ENCODE assay signal across 22 cellular contexts in genomic region chr1:71427066-71427465, GRCh38.
A peak's percentile ranks its signal among the peaks of the same experiment; 100 is the strongest.
DNase-seq lines count a peak whose midpoint lies in the region; ATAC-seq, FAIRE-seq and TF ChIP-seq lines count a peak whose summit lies in the region.
"Had no signal": no experiment of that assay in that cellular context is flagged by ENCODE, and none has a peak within 500 bp of the region (broad histone marks: within the 10 kb centered on the region; RNA-seq: fewer than 3 reads in every experiment).

No MANE protein-coding gene starts in this region.

- no peaks in the 10 kb centered on the region for H3K23me2 ChIP-seq in H1 (ENCODE audit: low read depth, low read length)

- no peak overlapping the region for H2AK5ac ChIP-seq in H1 (ENCODE audit: low read depth, low read length)
- no peak overlapping the region for H2AK5ac ChIP-seq in trophoblast cell (ENCODE audit: low read length)

- H3K4me2 ChIP-seq in DND-41 (ENCODE audit: insufficient read depth, low read length) = no peak overlapping the region
- no peak overlapping the region for H3K4me2 ChIP-seq in H1 (ENCODE audit: insufficient read depth in 1 of 2, low read depth in 2 of 2, low read length in 2 of 2)
- H3K4me2 ChIP-seq in trophoblast cell (ENCODE audit: low read length) = no peak overlapping the region

- no peak for ATAC-seq in DND-41 (ENCODE audit: insufficient read depth, low read depth)
- ATAC-seq in Right ventricle myocardium inferior = no peak
- ATAC-seq: HepG2 had no signal

- H2AFZ ChIP-seq in DND-41 (ENCODE audit: low read depth, low read length) (peak overlapping the region; percentile 47; the same call in 1 of the 2 replicates), H1 (ENCODE audit: low read length) (peak overlapping the region; percentile 57; the same call in 1 of the 2 replicates), trophoblast cell (ENCODE audit: insufficient read depth, low read length, poor library complexity) (no peak overlapping the region)

- no peak overlapping the region for H4K91ac ChIP-seq in H1 (replicated peaks; ENCODE audit: insufficient read length, low read length)
- no peak overlapping the region for H4K91ac ChIP-seq in trophoblast cell (ENCODE audit: low read depth, low read length)

- H3K27me3 ChIP-seq in DND-41 (ENCODE audit: insufficient read depth, low read length, poor library complexity) = no peaks in the 10 kb centered on the region
- H3K27me3 ChIP-seq in H1 (replicated peaks in 1 of 4; ENCODE audit: control insufficient read depth in 3 of 4, extremely low read depth in 1 of 4, insufficient read depth in 3 of 4, low read length in 3 of 4) = no peaks in the 10 kb centered on the region
- H3K27me3 ChIP-seq in trophoblast cell (ENCODE audit: insufficient read depth, low read length) = no peaks in the 10 kb centered on the region
- H3K27me3 ChIP-seq: BE2C had no signal

- H3K18ac ChIP-seq in H1 (ENCODE audit: extremely low read depth, low read length) (no peak overlapping the region), trophoblast cell (ENCODE audit: low read length) (no peak overlapping the region)

- TF ChIP-seq RAD21 in H1 (IDR thresholded peaks at IDR 0.05 in 1 of 2, conservative IDR thresholded peaks at IDR 0.05 in 1 of 2; ENCODE audit: low read depth in 2 of 2, low read length in 2 of 2) = no peak

- no peaks in the 10 kb centered on the region for H3K36me3 ChIP-seq in DND-41 (ENCODE audit: insufficient read depth, low read length)
- H3K36me3 ChIP-seq in H1 (ENCODE audit: control insufficient read depth in 2 of 4, insufficient read depth in 4 of 4, low read length in 3 of 4) = no peaks in the 10 kb centered on the region
- no peaks in the 10 kb centered on the region for H3K36me3 ChIP-seq in trophoblast cell (ENCODE audit: control insufficient read depth in 1 of 2, insufficient read depth in 2 of 2, low read length in 2 of 2)
- H3K36me3 ChIP-seq: BE2C, HAP-1 had no signal

- POLR2A ChIA-PET in H1 (lab: Charles Lee; ENCODE audit: partially characterized antibody) = no interaction called here

- H2BK120ac ChIP-seq in H1 (replicated peaks; ENCODE audit: low read depth, low read length) (no peak overlapping the region), trophoblast cell (ENCODE audit: insufficient read depth, low read length, poor library complexity) (no peak overlapping the region)

- no peak overlapping the region for H2BK20ac ChIP-seq in H1 (ENCODE audit: low read length)

- no peak for TF ChIP-seq POLR2A in H1 (IDR thresholded peaks at IDR 0.05; ENCODE audit: control extremely low read depth in 1 of 2, low read depth in 2 of 2, low read length in 2 of 2)

- no peak overlapping the region for H3K4ac ChIP-seq in H1 (replicated peaks; ENCODE audit: insufficient read length, low read depth, low read length)
- no peak overlapping the region for H3K4ac ChIP-seq in trophoblast cell (ENCODE audit: low read depth, low read length)

- H4K8ac ChIP-seq in H1 (ENCODE audit: extremely low read depth, insufficient read depth, low read length) (no peak overlapping the region), trophoblast cell (ENCODE audit: low read depth, low read length) (no peak overlapping the region)

- H4K20me1 ChIP-seq in DND-41 (ENCODE audit: insufficient read depth, low read length) (no peaks in the 10 kb centered on the region), H1 (replicated peaks in 1 of 2; ENCODE audit: control insufficient read depth in 1 of 2, insufficient read depth in 2 of 2, low read length in 2 of 2) (no peaks in the 10 kb centered on the region)

- CTCF ChIA-PET in H1 (lab: Charles Lee; ENCODE audit: partially characterized antibody) = interaction anchor here (0.9 kb wide), 1 partner anchor 16 kb away, joined by 3 read pairs; no protein-coding TSS in a partner anchor

- DNase-seq in DND-41 (no peak), NCI-H146 treated with DMSO at 0.1 percent for 48 hours (lab: John Stamatoyannopoulos, UW; ENCODE audit: unreplicated experiment) (peak; percentile 79), NCI-H748 (lab: John Stamatoyannopoulos, UW; ENCODE audit: unreplicated experiment) (peak; percentile 67), H1 (ENCODE audit: low read depth in 1 of 2, low spot score in 2 of 2) (no peak), trophoblast cell (no peak), Right ventricle myocardium inferior (ENCODE audit: missing footprints) (no peak), SW480 (ENCODE audit: low spot score) (no peak)
- DNase-seq: 8988T; ACHN; BE2C; CD8-positive, alpha-beta memory T cell; DMS 273 treated with DMSO at 0.1 percent for 48 hours; DMS79; HFFc6; Karpas-422; NCI-H1092; NCI-H1417 treated with DMSO at 0.1 percent for 48 hours; NCI-H187 treated with DMSO at 0.1 percent for 48 hours; RPMI8226; SHP77 had no signal

- no peak overlapping the region for H3K4me3 ChIP-seq in DND-41 (ENCODE audit: low read depth in 1 of 2, low read length in 2 of 2)
- no peak overlapping the region for H3K4me3 ChIP-seq in H1 (ENCODE audit: extremely low read depth in 1 of 4, insufficient read depth in 2 of 4, low read depth in 3 of 4, low read length in 4 of 4)
- H3K4me3 ChIP-seq in trophoblast cell (ENCODE audit: low read depth, low read length) = no peak overlapping the region
- H3K4me3 ChIP-seq: HAP-1 had no signal

- FAIRE-seq in H1 (lab: Jason Lieb, UNC) = no peak
- FAIRE-seq: HepG2 had no signal

- H4K5ac ChIP-seq in H1 (ENCODE audit: insufficient read length, low read depth, low read length) = no peak overlapping the region

- no peak overlapping the region for H3K27ac ChIP-seq in DND-41 (ENCODE audit: low read length)
- H3K27ac ChIP-seq in H1 (ENCODE audit: low read depth, low read length) = no peak overlapping the region
- H3K27ac ChIP-seq in trophoblast cell (ENCODE audit: low read depth, low read length) = no peak overlapping the region

- no peak overlapping the region for H4K12ac ChIP-seq in trophoblast cell (ENCODE audit: low read depth, low read length)

- H3K4me1 ChIP-seq in DND-41 (ENCODE audit: insufficient read depth, low read length) = no peaks in the 10 kb centered on the region
- peaks cover 0 to 3% (median under 1%) of the 10 kb centered on the region in 4 experiments; a peak in 3 of 7 replicates for H3K4me1 ChIP-seq in H1 (replicated peaks in 1 of 4; ENCODE audit: control insufficient read depth in 3 of 4, insufficient read depth in 4 of 4, low read length in 3 of 4)
- H3K4me1 ChIP-seq in trophoblast cell (ENCODE audit: control insufficient read depth in 1 of 2, insufficient read depth in 2 of 2, low read length in 2 of 2) = no peaks in the 10 kb centered on the region
- H3K4me1 ChIP-seq: BE2C had no signal

- no peak overlapping the region for H2BK12ac ChIP-seq in H1 (ENCODE audit: low read depth, low read length)
- no peak overlapping the region for H2BK12ac ChIP-seq in trophoblast cell (ENCODE audit: low read length)

- H3K9me3 ChIP-seq in DND-41 (ENCODE audit: insufficient read depth, low read length, severe bottlenecking) = no peaks in the 10 kb centered on the region
- H3K9me3 ChIP-seq in H1 (ENCODE audit: insufficient read depth in 2 of 2, low read depth in 1 of 2, low read length in 1 of 2) = no peaks in the 10 kb centered on the region
- H3K9me3 ChIP-seq in trophoblast cell (ENCODE audit: insufficient read depth, low read depth, low read length) = no peaks in the 10 kb centered on the region
- H3K9me3 ChIP-seq: BE2C, HAP-1 had no signal

- H2BK5ac ChIP-seq in H1 (ENCODE audit: low read depth, low read length) (no peak overlapping the region), trophoblast cell (ENCODE audit: low read depth, low read length, poor library complexity) (no peak overlapping the region)

- no peak overlapping the region for H3K14ac ChIP-seq in H1 (ENCODE audit: insufficient read length)
- no peak overlapping the region for H3K14ac ChIP-seq in trophoblast cell (ENCODE audit: low read length)

- no peak overlapping the region for H3K56ac ChIP-seq in H1 (replicated peaks; ENCODE audit: insufficient read length, low read depth, low read length)

- no peaks in the 10 kb centered on the region for H3K79me1 ChIP-seq in H1 (ENCODE audit: low read depth, low read length)
- no peaks in the 10 kb centered on the region for H3K79me1 ChIP-seq in trophoblast cell (ENCODE audit: low read length)

- H3K9ac ChIP-seq in DND-41 (ENCODE audit: low read depth, low read length) = no peak overlapping the region
- H3K9ac ChIP-seq in H1 (replicated peaks in 1 of 4; ENCODE audit: extremely low read depth in 1 of 4, low read depth in 3 of 4, low read length in 3 of 4) = no peak overlapping the region
- no peak overlapping the region for H3K9ac ChIP-seq in trophoblast cell (ENCODE audit: low read length)

- intact Hi-C loops in Right ventricle myocardium inferior (cut with DNase I) = no loop called here

- TF ChIP-seq EP300 in H1 (IDR thresholded peaks at IDR 0.05; ENCODE audit: borderline replicate concordance in 1 of 2, low read depth in 2 of 2, low read length in 2 of 2) = no peak

- 94% methylated on average over 3 of the region's 3 CpGs; no CpG with 5 or more reads in 1 of the 2 experiments for WGBS in H1 (ENCODE audit: extremely low coverage in 1 of 2, insufficient coverage in 1 of 2, insufficient read length in 1 of 2, insufficient replicate concordance in 2 of 2, low coverage in 1 of 2, low lambda C conversion rate in 2 of 2, missing lambda C conversion rate in 1 of 2), 2 experiments
- WGBS in trophoblast cell (ENCODE audit: extremely low coverage, insufficient coverage, insufficient read length) = no CpG with 5 or more reads among the region's 3 CpGs

- no peak for TF ChIP-seq CTCF in DND-41 (IDR thresholded peaks at IDR 0.05; ENCODE audit: borderline replicate concordance, extremely low read depth, low read length, poor library complexity, severe bottlenecking)
- TF ChIP-seq CTCF in H1 (IDR thresholded peaks at IDR 0.05; ENCODE audit: control extremely low read depth in 1 of 3, insufficient read depth in 1 of 3, low read depth in 1 of 3, low read length in 3 of 3) = no peak

- no peak overlapping the region for H2BK15ac ChIP-seq in H1 (ENCODE audit: low read length)

- H3K79me2 ChIP-seq in DND-41 (ENCODE audit: insufficient read depth, low read length) (no peaks in the 10 kb centered on the region), H1 (ENCODE audit: control insufficient read depth in 1 of 2, insufficient read depth in 2 of 2, low read length in 2 of 2) (no peaks in the 10 kb centered on the region), trophoblast cell (ENCODE audit: control insufficient read depth, insufficient read depth, low read length, poor library complexity) (no peaks in the 10 kb centered on the region)

- H3K23ac ChIP-seq in H1 (ENCODE audit: insufficient read length) = no peak overlapping the region
- H3K23ac ChIP-seq in trophoblast cell (ENCODE audit: low read length) = no peak overlapping the region

TF ChIP-seq in H1, 55 proteins besides CTCF, POLR2A, EP300 and RAD21:
- TF ChIP-seq CREB1 (IDR thresholded peaks at IDR 0.05) (no peak), CBX5 (IDR thresholded peaks at IDR 0.05; ENCODE audit: low read depth, low read length) (no peak)

Comparison
In these comparisons a context has a peak if more than half of its experiments do, and no peak if none do; other contexts are left out.
1. DNase-seq: peak in NCI-H146 treated with DMSO at 0.1 percent for 48 hours (single experiment) and NCI-H748 (single experiment); none in DND-41 (single experiment), H1 (0 of 2), trophoblast cell (0 of 2), Right ventricle myocardium inferior (single experiment) and SW480 (single experiment).